ENCODE assay signal across 19 cellular contexts in the genomic region with DNA sequence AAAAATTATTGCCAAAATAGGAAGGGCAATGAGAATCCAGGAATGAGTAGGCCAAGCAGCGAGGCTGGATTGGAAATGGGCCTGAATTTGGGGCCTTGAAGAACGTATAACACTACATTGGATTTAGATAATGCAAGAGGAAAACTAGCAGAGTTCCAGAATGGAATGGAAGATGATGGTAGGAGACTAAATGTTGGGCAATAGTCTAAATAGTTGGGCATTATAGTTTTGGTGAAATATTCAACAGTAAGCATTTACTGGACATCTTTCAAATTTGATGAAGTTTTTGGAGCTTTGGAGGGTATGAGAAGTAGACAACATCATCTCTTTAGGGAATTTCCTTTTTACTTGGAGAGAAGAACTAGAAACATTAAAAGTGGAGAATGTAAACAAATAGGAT. TPM values are rescaled to one million over a fixed set of nuclear protein-coding genes. Genes with fewer than 3 reads are reported as not detected.
DNase-seq lines count a peak whose midpoint lies in the region; ATAC-seq and TF ChIP-seq lines count a peak whose summit lies in the region.
"Had no signal": no experiment of that assay in that cellular context is flagged by ENCODE, and none has a peak within 500 bp of the region (broad histone marks: within the 10 kb centered on the region; RNA-seq: fewer than 3 reads in every experiment).

No MANE protein-coding gene starts in this region.

- H3K27me3 Mint-ChIP-seq in CD4-positive, alpha-beta T cell = no peaks in the 10 kb centered on the region
- no peaks in the 10 kb centered on the region for H3K27me3 Mint-ChIP-seq in dendritic cell treated with granulocyte-macrophage colony-stimulating factor and Interleukin-4, amounts not matched to agents 40 ng/mL and 50 ng/mL, for 4 days
- H3K27me3 Mint-ChIP-seq in nephron (ENCODE audit: low read depth) = no peaks in the 10 kb centered on the region
- H3K27me3 Mint-ChIP-seq: B cell had no signal

- H3K9ac ChIP-seq in IMR-90 (ENCODE audit: low read depth, low read length) (no peak overlapping the region), PC-3 (ENCODE audit: low read length) (no peak overlapping the region)
- H3K9ac ChIP-seq: SK-N-SH had no signal

- H3K9me2 ChIP-seq in PC-3 (replicated peaks; ENCODE audit: low read length) = no peaks in the 10 kb centered on the region
- H3K9me2 ChIP-seq: SK-N-SH had no signal

- no peak for ATAC-seq in CD4-positive, alpha-beta T cell (ENCODE audit: poor library complexity)
- ATAC-seq in IMR-90 (ENCODE audit: low read depth) (no peak), PC-3 (no peak), GM18873 (IDR thresholded peaks at IDR 0.05; ENCODE audit: low FRiP score, unreplicated experiment) (no peak)

- TF ChIP-seq POLR2A in IMR-90 (IDR thresholded peaks at IDR 0.05; ENCODE audit: low read depth, low read length) (no peak), uterus (IDR thresholded peaks at IDR 0.05) (no peak)

- H2BK5ac ChIP-seq in IMR-90 (ENCODE audit: low read depth, low read length, poor library complexity, severe bottlenecking) = no peak overlapping the region

- no peak for TF ChIP-seq CTCF in CD4-positive, alpha-beta T cell (IDR thresholded peaks at IDR 0.05)
- TF ChIP-seq CTCF in IMR-90 (conservative IDR thresholded peaks at IDR 0.05; ENCODE audit: low read depth, low read length) (no peak), nephron (IDR thresholded peaks at IDR 0.05; ENCODE audit: unreplicated experiment in 3 of 3) (no peak), uterus (IDR thresholded peaks at IDR 0.05) (no peak), PC-3 (conservative IDR thresholded peaks at IDR 0.05; ENCODE audit: low read depth, low read length) (no peak)

- H2AK5ac ChIP-seq in IMR-90 (ENCODE audit: low read depth, low read length) = no peak overlapping the region

- H3K18ac ChIP-seq in IMR-90 (ENCODE audit: low read depth, low read length) = no peak overlapping the region

- in situ Hi-C loops in IMR-90 (cut with MboI; ENCODE audit: low sequenced_read_pairs) = loop anchor here (10.0 kb wide), 1 partner anchor 1028 kb away; no protein-coding TSS in a partner anchor

- H2BK120ac ChIP-seq in IMR-90 (ENCODE audit: low read depth, low read length) = no peak overlapping the region

- WGBS in IMR-90 (ENCODE audit: extremely low coverage in 2 of 2, insufficient read length in 1 of 2), 2 experiments = no CpG with 5 or more reads among the region's 2 CpGs

- no peak overlapping the region for H3K4ac ChIP-seq in IMR-90 (ENCODE audit: low read depth, low read length)

- CTCF ChIA-PET in CD4-positive, alpha-beta T cell (lab: Charles Lee) = interaction anchor here (0.6 kb wide), 1 partner anchor 202 kb away, joined by 3 read pairs; no protein-coding TSS in a partner anchor
- CTCF ChIA-PET in IMR-90 (lab: Yijun Ruan, JAX) = interaction anchor here (0.5 kb wide), 1 partner anchor 1538 kb away, joined by 4 read pairs; no protein-coding TSS in a partner anchor
- CTCF ChIA-PET in PC-3 (lab: Charles Lee) = no interaction called here

- no peak overlapping the region for H3K14ac ChIP-seq in IMR-90 (replicated peaks; ENCODE audit: low read depth, low read length)

- H3K4me1 Mint-ChIP-seq in CD4-positive, alpha-beta T cell (ENCODE audit: low read depth) = peaks cover 6% of the 10 kb centered on the region
- peaks cover 10% of the 10 kb centered on the region for H3K4me1 Mint-ChIP-seq in dendritic cell treated with granulocyte-macrophage colony-stimulating factor and Interleukin-4, amounts not matched to agents 40 ng/mL and 50 ng/mL, for 4 days (ENCODE audit: low read depth)
- peaks cover 9% of the 10 kb centered on the region for H3K4me1 Mint-ChIP-seq in nephron

- H3K4me3 Mint-ChIP-seq in CD4-positive, alpha-beta T cell = peak overlapping the region; percentile 49
- no peak overlapping the region for H3K4me3 Mint-ChIP-seq in dendritic cell treated with granulocyte-macrophage colony-stimulating factor and Interleukin-4, amounts not matched to agents 40 ng/mL and 50 ng/mL, for 4 days
- H3K4me3 Mint-ChIP-seq in nephron = peak overlapping the region; percentile 10 to 54 (median 45)
- H3K4me3 Mint-ChIP-seq: HFFc6 had no signal

- dilution Hi-C loops in IMR-90 (cut with HindIII; ENCODE audit: low sequenced_read_pairs, unreplicated experiment) = no loop called here

- peaks cover 0 to 16% of the 10 kb centered on the region in 2 experiments; a peak in 2 of 4 replicates for H3K79me1 ChIP-seq in IMR-90 (ENCODE audit: low read depth in 1 of 2, low read length in 2 of 2)

- H3K23ac ChIP-seq in IMR-90 (ENCODE audit: low read depth, low read length) = no peak overlapping the region

- H3K36me3 ChIP-seq in IMR-90 (ENCODE audit: control insufficient read depth, insufficient read depth, low read length) (no peaks in the 10 kb centered on the region), uterus (no peaks in the 10 kb centered on the region), PC-3 (ENCODE audit: low read depth, low read length) (no peaks in the 10 kb centered on the region)

- intact Hi-C loops in CD4-positive, alpha-beta T cell (cut with DNase I, micrococcal nuclease) = loop anchor here in 1 of 2 experiments (10.0 kb wide), 1 partner anchor 422 kb away; a partner anchor contains a TSS
- intact Hi-C loops in IMR-90 (cut with micrococcal nuclease) = loop anchor here (10.0 kb wide), 1 partner anchor 438 kb away; no protein-coding TSS in a partner anchor
- intact Hi-C loops in dendritic cell treated with granulocyte-macrophage colony-stimulating factor and Interleukin-4, amounts not matched to agents 40 ng/mL and 50 ng/mL, for 4 days (cut with micrococcal nuclease) = no loop called here
- intact Hi-C loops in uterus (cut with DNase I; ENCODE audit: low total_unique reads) = no loop called here
- intact Hi-C loops in PC-3 (cut with micrococcal nuclease) = loop anchor here (10.0 kb wide), 1 partner anchor 382 kb away; no protein-coding TSS in a partner anchor

- H3F3A ChIP-seq in PC-3 (ENCODE audit: low read length, unreplicated experiment) = no peaks in the 10 kb centered on the region

- no peak overlapping the region for H3K27ac ChIP-seq in CD4-positive, alpha-beta T cell (ENCODE audit: low read depth, low read length)
- H3K27ac ChIP-seq in IMR-90 (ENCODE audit: insufficient read depth, low read length) (no peak overlapping the region), uterus (no peak overlapping the region), PC-3 (ENCODE audit: low read length) (no peak overlapping the region)
- H3K27ac ChIP-seq: RWPE1 had no signal

- no peaks in the 10 kb centered on the region for H3K9me1 ChIP-seq in IMR-90 (ENCODE audit: insufficient read depth, low read length)

- no peak overlapping the region for H2BK20ac ChIP-seq in IMR-90 (ENCODE audit: low read depth, low read length)

- H2AK9ac ChIP-seq in IMR-90 (replicated peaks; ENCODE audit: low read depth, low read length, poor library complexity) = no peak overlapping the region

- H3K4me3 ChIP-seq in IMR-90 (ENCODE audit: insufficient read depth, low read depth, low read length) (no peak overlapping the region), uterus (no peak overlapping the region), PC-3 (ENCODE audit: low read length) (no peak overlapping the region)

- H4K91ac ChIP-seq in IMR-90 (ENCODE audit: insufficient read depth, low read depth, low read length) = no peak overlapping the region

- no TSS peak for BruUV-seq in IMR-90 (replicated peaks; lab: Mats Ljungman, UMichigan)
- BruUV-seq in PC-3 (replicated peaks; lab: Mats Ljungman, UMichigan) = no TSS peak

- no peaks in the 10 kb centered on the region; the same call in 1 of the 2 replicates for H4K20me1 ChIP-seq in IMR-90 (ENCODE audit: insufficient read depth, low read length)
- peaks cover 11% of the 10 kb centered on the region; the same call in 1 of the 2 replicates for H4K20me1 ChIP-seq in PC-3 (ENCODE audit: low read length)

- H3K27me3 ChIP-seq in CD4-positive, alpha-beta T cell (ENCODE audit: control insufficient read depth, insufficient read depth, low read length) = no peaks in the 10 kb centered on the region
- H3K27me3 ChIP-seq in IMR-90 (ENCODE audit: control insufficient read depth, insufficient read depth, low read length) (no peaks in the 10 kb centered on the region), uterus (no peaks in the 10 kb centered on the region), PC-3 (ENCODE audit: low read length) (no peaks in the 10 kb centered on the region)

- no peak overlapping the region for H3K27ac Mint-ChIP-seq in CD4-positive, alpha-beta T cell
- peak overlapping the region; percentile 32 for H3K27ac Mint-ChIP-seq in dendritic cell treated with granulocyte-macrophage colony-stimulating factor and Interleukin-4, amounts not matched to agents 40 ng/mL and 50 ng/mL, for 4 days
- H3K27ac Mint-ChIP-seq in nephron = no peak overlapping the region
- H3K27ac Mint-ChIP-seq: HFFc6 had no signal

- no peaks in the 10 kb centered on the region for H3K9me3 Mint-ChIP-seq in CD4-positive, alpha-beta T cell
- H3K9me3 Mint-ChIP-seq in dendritic cell treated with granulocyte-macrophage colony-stimulating factor and Interleukin-4, amounts not matched to agents 40 ng/mL and 50 ng/mL, for 4 days = no peaks in the 10 kb centered on the region
- no peaks in the 10 kb centered on the region for H3K9me3 Mint-ChIP-seq in nephron
- H3K9me3 Mint-ChIP-seq: HFFc6 had no signal

- H3K36me3 Mint-ChIP-seq in CD4-positive, alpha-beta T cell (ENCODE audit: low read depth) = peaks cover 23% of the 10 kb centered on the region
- peaks cover 22% of the 10 kb centered on the region for H3K36me3 Mint-ChIP-seq in dendritic cell treated with granulocyte-macrophage colony-stimulating factor and Interleukin-4, amounts not matched to agents 40 ng/mL and 50 ng/mL, for 4 days (ENCODE audit: low read depth)
- H3K36me3 Mint-ChIP-seq in nephron (ENCODE audit: low read depth) = no peaks in the 10 kb centered on the region

- H3K79me2 ChIP-seq in PC-3 (ENCODE audit: low read length) = peaks cover 22% of the 10 kb centered on the region

- H2AFZ ChIP-seq in IMR-90 (replicated peaks; ENCODE audit: low read length, poor library complexity) = no peak overlapping the region
- no peak overlapping the region for H2AFZ ChIP-seq in PC-3 (ENCODE audit: low read length)

- POLR2A ChIA-PET in CD4-positive, alpha-beta T cell (lab: Charles Lee) = interaction anchor here (0.6 to 1.2 kb wide), 2 partner anchors 12 to 111 kb away, joined by 3 to 5 read pairs; no protein-coding TSS in a partner anchor
- POLR2A ChIA-PET in IMR-90 (lab: Charles Lee; ENCODE audit: unreplicated experiment) = no interaction called here
- POLR2A ChIA-PET in PC-3 (lab: Charles Lee; ENCODE audit: unreplicated experiment) = no interaction called here

- no peak overlapping the region for H3K56ac ChIP-seq in IMR-90 (ENCODE audit: extremely low read depth, insufficient read depth, low read length)

- no peak overlapping the region for H2BK15ac ChIP-seq in IMR-90 (ENCODE audit: low read depth, low read length)

- no peak for DNase-seq in CD4-positive, alpha-beta T cell
- DNase-seq in IMR-90 (no peak), uterus (no peak), PC-3 (no peak)
- no peak for DNase-seq in stimulated activated naive CD4-positive, alpha-beta T cell treated with Interleukin-2 at 50 U/mL for 16 hours (lab: John Stamatoyannopoulos, UW)
- DNase-seq: EL, H7, HFFc6, NCI-H1417, NCI-H1694 treated with DMSO at 0.1 percent for 48 hours, NCI-H2081 treated with DMSO at 0.1 percent for 48 hours, NCI-H2171 treated with DMSO at 0.1 percent for 48 hours, SHP77 treated with DMSO at 0.1 percent for 48 hours, SK-N-SH had no signal

- no peak overlapping the region for H4K8ac ChIP-seq in IMR-90 (ENCODE audit: low read depth in 2 of 2, low read length in 2 of 2)

- no peak overlapping the region for H4K5ac ChIP-seq in IMR-90 (ENCODE audit: low read depth, low read length)

- no peak for TF ChIP-seq RAD21 in IMR-90 (IDR thresholded peaks at IDR 0.05; ENCODE audit: low read length)

- H3K4me2 ChIP-seq in IMR-90 (ENCODE audit: low read depth, low read length) = no peak overlapping the region
- H3K4me2 ChIP-seq in PC-3 (ENCODE audit: low read length) = no peak overlapping the region
- H3K4me2 ChIP-seq: SK-N-SH had no signal

- no peaks in the 10 kb centered on the region for H3K9me3 ChIP-seq in CD4-positive, alpha-beta T cell (ENCODE audit: control insufficient read depth, low read length)
- no peaks in the 10 kb centered on the region for H3K9me3 ChIP-seq in IMR-90 (ENCODE audit: control insufficient read depth, insufficient read depth, low read length)
- H3K9me3 ChIP-seq in uterus = no peaks in the 10 kb centered on the region
- no peaks in the 10 kb centered on the region for H3K9me3 ChIP-seq in PC-3 (ENCODE audit: low read length)

- peaks cover 4% of the 10 kb centered on the region for H3K4me1 ChIP-seq in IMR-90 (ENCODE audit: control insufficient read depth, insufficient read depth, low read length)
- no peaks in the 10 kb centered on the region for H3K4me1 ChIP-seq in uterus
- peaks cover 17% of the 10 kb centered on the region; the same call in 1 of the 2 replicates for H3K4me1 ChIP-seq in PC-3 (ENCODE audit: insufficient read depth, low read length)

RNA-seq across cellular contexts. Expression of a gene that starts 3.4 kb away (rescaled TPM):
- 10 to 100 TPM; 32.0 to 33.0 TPM for total RNA-seq in CD4-positive, alpha-beta T cell
- total RNA-seq in IMR-90 (2012; rRNA removed) (12.9 and 13.1 TPM in 2 replicates), uterus (10 to 100 TPM in 2 of 4 donors, 1 to 10 TPM in 2; 2.6 to 15.8 (median 8.0) TPM), PC-3 (2014; rRNA removed) (11.0 and 13.1 TPM in 2 replicates)
- 9.6 TPM in 2 replicates for polyA plus RNA-seq in IMR-90 (2012; rRNA removed)
- 4.7 and 5.7 TPM in 2 replicates for polyA plus RNA-seq in IMR-90 (2012; cell fraction: cytosol; rRNA removed)
- 14.8 and 23.2 TPM in 2 replicates for polyA plus RNA-seq in IMR-90 (2012; cell fraction: nucleus; rRNA removed; ENCODE audit: low replicate concordance)

Comparison
In these comparisons a context has a peak if more than half of its experiments do, and no peak if none do; other contexts are left out.
1. intact Hi-C loops: an anchor here in IMR-90 (10.0 kb wide) and PC-3 (10.0 kb wide); none called in dendritic cell treated with granulocyte-macrophage colony-stimulating factor and Interleukin-4, amounts not matched to agents 40 ng/mL and 50 ng/mL, for 4 days and uterus.